ENCODE assay signal across 8 cellular contexts in the genomic region with DNA sequence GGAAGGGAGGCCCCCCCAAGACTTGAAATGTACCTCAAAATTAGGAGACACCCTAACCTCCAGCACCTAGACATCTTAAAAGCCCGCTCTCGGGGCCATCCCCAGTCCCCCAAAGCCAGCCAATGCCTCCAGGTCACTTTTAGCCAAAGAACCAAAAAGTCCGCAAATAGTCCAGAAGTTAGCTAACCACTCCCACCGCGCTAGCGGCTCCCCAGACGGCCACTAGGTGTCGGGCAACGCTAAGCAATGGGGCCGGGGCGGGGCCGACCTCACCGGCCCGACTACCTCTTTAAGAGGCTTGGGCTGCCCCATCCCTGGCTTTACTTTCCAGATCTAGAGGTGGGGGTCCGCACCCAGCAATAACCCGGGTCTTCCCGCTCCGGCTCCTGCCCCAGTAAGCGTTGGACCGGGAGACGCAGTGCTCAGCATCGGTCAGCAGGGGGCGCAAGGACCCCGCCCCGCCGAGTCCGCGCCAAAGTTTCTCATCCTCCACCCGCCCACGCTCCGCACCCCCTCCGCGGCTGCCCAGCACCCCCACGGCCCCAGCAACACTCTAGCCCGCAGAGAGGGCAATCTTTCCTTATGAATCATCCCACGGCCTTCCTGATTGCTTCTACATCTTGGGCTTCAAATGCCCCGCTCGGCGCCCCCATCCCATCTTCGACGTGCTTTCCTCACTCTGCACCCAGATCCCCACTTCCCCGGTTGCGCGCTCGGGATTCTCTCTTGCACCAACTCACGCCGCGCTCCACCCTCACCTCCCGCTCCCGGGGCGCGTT. TPM values are rescaled to one million over a fixed set of nuclear protein-coding genes. Genes with fewer than 3 reads are reported as not detected.
DNase-seq lines count a peak whose midpoint lies in the region; FAIRE-seq and TF ChIP-seq lines count a peak whose summit lies in the region.

No MANE protein-coding gene starts in this region.

- no peak overlapping the region for H3K27ac Mint-ChIP-seq in endothelial cell (ENCODE audit: unreplicated experiment)

- H3K27ac ChIP-seq in 22Rv1, result peak overlapping the region; percentile 95

- H3K36me3 Mint-ChIP-seq in endothelial cell (ENCODE audit: low read depth, unreplicated experiment), result no peaks in the 10 kb centered on the region

- TF ChIP-seq CTCF in 22Rv1 (IDR thresholded peaks at IDR 0.05) (peak; percentile 99), endothelial cell (IDR thresholded peaks at IDR 0.05; ENCODE audit: unreplicated experiment) (peak; percentile 100)

- peak; percentile 78 for FAIRE-seq in GM18507 (lab: Jason Lieb, UNC)

- H3K4me3 Mint-ChIP-seq in endothelial cell (ENCODE audit: unreplicated experiment), result peak overlapping the region; percentile 65

- H3K9me3 Mint-ChIP-seq in endothelial cell (ENCODE audit: unreplicated experiment), result no peaks in the 10 kb centered on the region

- peaks cover 27% of the 10 kb centered on the region for H3K27me3 Mint-ChIP-seq in endothelial cell (ENCODE audit: unreplicated experiment)

- DNase-seq in GM18507 (ENCODE audit: extremely low spot score, insufficient read length, low read depth) (peak; percentile 87), HK-2 (ENCODE audit: unreplicated experiment) (peak; percentile 95), NOMO-1 treated with DMSO at 0.1 percent for 48 hours (lab: John Stamatoyannopoulos, UW; ENCODE audit: unreplicated experiment) (peak; percentile 70), endothelial cell (ENCODE audit: low spot score) (peak; percentile 84), midbrain (lab: John Stamatoyannopoulos, UW) (peak; percentile 73)
- peak; percentile 54 for DNase-seq in activated CD8-positive, alpha-beta memory T cell treated with anti-CD3 and anti-CD28 coated beads, Interleukin-2, amount 50 U/mL, for 24 hours (ENCODE audit: extremely low read depth)
- DNase-seq in stimulated activated CD8-positive, alpha-beta memory T cell treated with anti-CD3 and anti-CD28 coated beads, Interleukin-15, amount 100 ng/mL, for 48 hours (ENCODE audit: low read depth in 2 of 2), result peak; percentile 55 to 64

- peaks cover 8% of the 10 kb centered on the region for H3K4me1 Mint-ChIP-seq in endothelial cell (ENCODE audit: unreplicated experiment)

RNA-seq across cellular contexts. Expression of gene COL1A1, which starts 0.8 kb away (rescaled TPM):
- 6.8 TPM for total RNA-seq in endothelial cell (ENCODE audit: unreplicated experiment)

RNA-seq across cellular contexts. Expression of gene SGCA, which starts 34.8 kb away (rescaled TPM):
- not detected for total RNA-seq in endothelial cell (ENCODE audit: unreplicated experiment)

RNA-seq across cellular contexts. Expression of gene PPP1R9B, which starts 50.2 kb away (rescaled TPM):
- 101 TPM for total RNA-seq in endothelial cell (ENCODE audit: unreplicated experiment)

Comparison
In these comparisons a context has a peak if more than half of its experiments do, and no peak if none do; other contexts are left out.
1. Peak in every context shown above with its lines: DNase-seq and H3K27ac ChIP-seq.